Comparison of ENCODE assay signal across 8 cellular contexts in genomic region chr11:64553554-64554201, GRCh38. TPM values are rescaled to one million over a fixed set of nuclear protein-coding genes. Genes with fewer than 3 reads are reported as not detected.
DNase-seq lines count a peak whose midpoint lies in the region; ATAC-seq and TF ChIP-seq lines count a peak whose summit lies in the region.

No MANE protein-coding gene starts in this region.

- H3K27ac ChIP-seq in effector memory CD4-positive, alpha-beta T cell (ENCODE audit: insufficient read depth, low read length, poor library complexity, severe bottlenecking) = no peak overlapping the region
- H3K27ac ChIP-seq in mesenchymal stem cell (ENCODE audit: low read length, poor library complexity, severe bottlenecking) = no peak overlapping the region

- peaks cover 6% of the 10 kb centered on the region for H3K27me3 Mint-ChIP-seq in activated CD4-positive, alpha-beta memory T cell treated with anti-CD3 and anti-CD28 coated beads, Interleukin-2, amount 10 ng/mL, durations not matched to agents 7 days and 5 days

- H3K4ac ChIP-seq in mesenchymal stem cell (ENCODE audit: low read depth in 1 of 2, low read length in 2 of 2) = no peak overlapping the region

- WGBS in mesenchymal stem cell = 68% methylated on average over 12 of the region's 13 CpGs

- peak overlapping the region; percentile 79 for H3K9ac ChIP-seq in mesenchymal stem cell (ENCODE audit: low read length)

- H3K14ac ChIP-seq in mesenchymal stem cell (ENCODE audit: low read length in 2 of 2) = no peak overlapping the region

- POLR2A ChIA-PET in activated CD4-positive, alpha-beta memory T cell treated with anti-CD3 and anti-CD28 coated beads, Interleukin-2, amount 10 ng/mL, durations not matched to agents 7 days and 5 days (lab: Charles Lee) = no interaction called here

- H3K4me3 ChIP-seq in GM12864 (ENCODE audit: low read depth, low read length) = no peak overlapping the region
- H3K4me3 ChIP-seq in effector memory CD4-positive, alpha-beta T cell (ENCODE audit: insufficient read depth, low read depth, low read length, poor library complexity, severe bottlenecking) = no peak overlapping the region
- H3K4me3 ChIP-seq in mesenchymal stem cell (ENCODE audit: insufficient read depth in 1 of 2, low read depth in 1 of 2, low read length in 2 of 2) = peak overlapping the region in 1 of 2 experiments; percentile 39

- H3K23ac ChIP-seq in mesenchymal stem cell (ENCODE audit: low read length in 2 of 2) = no peak overlapping the region

- no peaks in the 10 kb centered on the region for H3K4me1 Mint-ChIP-seq in activated CD4-positive, alpha-beta memory T cell treated with anti-CD3 and anti-CD28 coated beads, Interleukin-2, amount 10 ng/mL, durations not matched to agents 7 days and 5 days

- peak; percentile 3 for DNase-seq in GM12864 (ENCODE audit: low read depth)
- DNase-seq in NCI-H1105 (lab: John Stamatoyannopoulos, UW) = peak; percentile 51
- peak; percentile 47 for DNase-seq in activated CD4-positive, alpha-beta memory T cell treated with anti-CD3 and anti-CD28 coated beads, Interleukin-2, amount 10 ng/mL, durations not matched to agents 7 days and 5 days
- peak; percentile 12 to 21 (median 18) for DNase-seq in effector memory CD4-positive, alpha-beta T cell
- DNase-seq in mesenchymal stem cell = peak; percentile 34
- DNase-seq in stimulated activated CD8-positive, alpha-beta memory T cell treated with anti-CD3 and anti-CD28 coated beads, Interleukin-2, amount 100 ng/mL, for 1 hour (ENCODE audit: low read depth in 2 of 2) = peak; percentile 10 to 23

- no peaks in the 10 kb centered on the region for H3K79me1 ChIP-seq in mesenchymal stem cell (replicated peaks; ENCODE audit: low read length, poor library complexity, severe bottlenecking)

- no peak overlapping the region for H3K18ac ChIP-seq in mesenchymal stem cell (ENCODE audit: low read depth in 1 of 2, low read length in 2 of 2)

- no peak overlapping the region for H3K27ac Mint-ChIP-seq in activated CD4-positive, alpha-beta memory T cell treated with anti-CD3 and anti-CD28 coated beads, Interleukin-2, amount 10 ng/mL, durations not matched to agents 7 days and 5 days

- no peaks in the 10 kb centered on the region for H3K9me3 ChIP-seq in effector memory CD4-positive, alpha-beta T cell (ENCODE audit: control insufficient read depth, low read length)
- no peaks in the 10 kb centered on the region for H3K9me3 ChIP-seq in mesenchymal stem cell (ENCODE audit: control insufficient read depth, low read length)

- no peak overlapping the region for H4K91ac ChIP-seq in mesenchymal stem cell (ENCODE audit: low read length)

- no peak overlapping the region for H3K4me3 Mint-ChIP-seq in activated CD4-positive, alpha-beta memory T cell treated with anti-CD3 and anti-CD28 coated beads, Interleukin-2, amount 10 ng/mL, durations not matched to agents 7 days and 5 days

- H3K4me1 ChIP-seq in effector memory CD4-positive, alpha-beta T cell (ENCODE audit: control insufficient read depth, insufficient read depth, low read length, poor library complexity, severe bottlenecking) = no peaks in the 10 kb centered on the region
- H3K4me1 ChIP-seq in mesenchymal stem cell (ENCODE audit: control insufficient read depth, insufficient read depth, low read depth, low read length) = peaks cover 27% of the 10 kb centered on the region

- H3K36me3 Mint-ChIP-seq in activated CD4-positive, alpha-beta memory T cell treated with anti-CD3 and anti-CD28 coated beads, Interleukin-2, amount 10 ng/mL, durations not matched to agents 7 days and 5 days (ENCODE audit: low read depth) = no peaks in the 10 kb centered on the region

- H4K8ac ChIP-seq in mesenchymal stem cell (ENCODE audit: low read length) = no peak overlapping the region

- no peak overlapping the region for H2BK120ac ChIP-seq in mesenchymal stem cell (ENCODE audit: low read depth, low read length)

- no peak overlapping the region for H2BK5ac ChIP-seq in mesenchymal stem cell (ENCODE audit: low read depth, low read length, poor library complexity, severe bottlenecking)

- H3K36me3 ChIP-seq in effector memory CD4-positive, alpha-beta T cell (ENCODE audit: control insufficient read depth, insufficient read depth, low read length) = no peaks in the 10 kb centered on the region
- no peaks in the 10 kb centered on the region for H3K36me3 ChIP-seq in mesenchymal stem cell (ENCODE audit: control insufficient read depth in 1 of 2, insufficient read depth in 2 of 2, low read depth in 1 of 2, low read length in 2 of 2)

- ATAC-seq in HG03520 (IDR thresholded peaks at IDR 0.05; ENCODE audit: unreplicated experiment) (no peak), HG03460 (IDR thresholded peaks at IDR 0.05; ENCODE audit: unreplicated experiment) (no peak)

- peaks cover 5% of the 10 kb centered on the region for H3K9me3 Mint-ChIP-seq in activated CD4-positive, alpha-beta memory T cell treated with anti-CD3 and anti-CD28 coated beads, Interleukin-2, amount 10 ng/mL, durations not matched to agents 7 days and 5 days

- no peak overlapping the region for H2AK5ac ChIP-seq in mesenchymal stem cell (ENCODE audit: low read length, severe bottlenecking)

- H2AFZ ChIP-seq in mesenchymal stem cell (ENCODE audit: low read depth, low read length) = no peak overlapping the region

- H3K27me3 ChIP-seq in effector memory CD4-positive, alpha-beta T cell (replicated peaks; ENCODE audit: control insufficient read depth, insufficient read depth, low read length, poor library complexity, severe bottlenecking) = no peaks in the 10 kb centered on the region
- peaks cover 4 to 13% of the 10 kb centered on the region in 2 experiments for H3K27me3 ChIP-seq in mesenchymal stem cell (ENCODE audit: control insufficient read depth in 1 of 2, insufficient read depth in 1 of 2, low read length in 2 of 2)

- TF ChIP-seq CTCF in GM12864 (IDR thresholded peaks at IDR 0.05; ENCODE audit: low read depth, low read length, missing control alignments) = peak; percentile 95

- no peak overlapping the region for H2BK12ac ChIP-seq in mesenchymal stem cell (ENCODE audit: low read length in 2 of 2)

- no peak overlapping the region for H2BK15ac ChIP-seq in mesenchymal stem cell (ENCODE audit: low read depth, poor library complexity, severe bottlenecking)

- H3K4me2 ChIP-seq in mesenchymal stem cell (ENCODE audit: low read length, poor library complexity, severe bottlenecking) = no peak overlapping the region

- CTCF ChIA-PET in activated CD4-positive, alpha-beta memory T cell treated with anti-CD3 and anti-CD28 coated beads, Interleukin-2, amount 10 ng/mL, durations not matched to agents 7 days and 5 days (lab: Charles Lee) = no interaction called here

RNA-seq across cellular contexts. Expression of gene SLC22A11, which starts 2.1 kb away (rescaled TPM):
- total RNA-seq in activated CD4-positive, alpha-beta memory T cell treated with anti-CD3 and anti-CD28 coated beads, Interleukin-2, amount 10 ng/mL, durations not matched to agents 7 days and 5 days = not detected
- polyA plus RNA-seq in mesenchymal stem cell (2013, experiment 1 of 2) = not detected
- polyA plus RNA-seq in mesenchymal stem cell (2013, experiment 2 of 2) = not detected

RNA-seq across cellular contexts. Expression of gene SLC22A12, which starts 37.3 kb away (rescaled TPM):
- total RNA-seq in activated CD4-positive, alpha-beta memory T cell treated with anti-CD3 and anti-CD28 coated beads, Interleukin-2, amount 10 ng/mL, durations not matched to agents 7 days and 5 days = not detected
- not detected for polyA plus RNA-seq in mesenchymal stem cell (2013, experiment 1 of 2)
- not detected for polyA plus RNA-seq in mesenchymal stem cell (2013, experiment 2 of 2)
